Comparison of ENCODE assay signal across 14 cellular contexts in the genomic region with DNA sequence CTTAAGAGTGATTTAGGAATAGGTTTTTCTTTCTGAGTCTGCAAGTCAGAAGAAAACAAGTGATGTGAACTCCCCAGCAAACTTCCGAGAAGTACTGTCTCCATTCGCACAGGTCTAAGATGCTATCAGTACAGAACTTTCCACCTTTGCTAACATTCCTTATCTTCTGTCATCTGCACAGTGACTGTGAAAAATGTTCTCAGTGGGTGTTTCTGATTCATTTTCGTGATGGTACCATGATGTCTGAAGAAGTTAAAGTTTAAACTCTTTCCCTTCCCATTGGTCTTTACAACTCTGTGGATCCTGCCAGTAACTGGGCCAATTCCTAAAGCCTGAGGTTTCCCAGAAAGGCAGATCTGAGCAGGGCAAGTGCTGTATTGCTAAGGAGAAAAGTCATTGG.
DNase-seq lines count a peak whose midpoint lies in the region; ATAC-seq and TF ChIP-seq lines count a peak whose summit lies in the region.
"Had no signal": no experiment of that assay in that cellular context is flagged by ENCODE, and none has a peak within 500 bp of the region (broad histone marks: within the 10 kb centered on the region; RNA-seq: fewer than 3 reads in every experiment).

No MANE protein-coding gene starts in this region.

- H2BK20ac ChIP-seq in IMR-90 (ENCODE audit: low read depth, low read length), result peak overlapping the region; percentile 89

- no peaks in the 10 kb centered on the region for H3K9me2 ChIP-seq in SK-N-SH

- no peak for TF ChIP-seq RAD21 in SK-N-SH (IDR thresholded peaks at IDR 0.05; ENCODE audit: low read length)
- no peak for TF ChIP-seq RAD21 in IMR-90 (IDR thresholded peaks at IDR 0.05; ENCODE audit: low read length)

- H3K9me3 ChIP-seq in SK-N-SH (no peaks in the 10 kb centered on the region), IMR-90 (ENCODE audit: control insufficient read depth, insufficient read depth, low read length) (no peaks in the 10 kb centered on the region), mesenchymal stem cell (ENCODE audit: control insufficient read depth, low read length) (no peaks in the 10 kb centered on the region), trophoblast cell (ENCODE audit: insufficient read depth, low read depth, low read length) (no peaks in the 10 kb centered on the region), colonic mucosa (no peaks in the 10 kb centered on the region)
- H3K9me3 ChIP-seq: BLaER1 treated with 17β-estradiol and CSF1 and Interleukin-3, amounts not matched to agents 10 nM and 100 nM had no signal

- H4K8ac ChIP-seq in IMR-90 (ENCODE audit: low read depth in 2 of 2, low read length in 2 of 2) (peak overlapping the region; percentile 59 to 78), mesenchymal stem cell (ENCODE audit: low read length) (no peak overlapping the region), trophoblast cell (ENCODE audit: low read depth, low read length) (no peak overlapping the region)

- peaks cover 16% of the 10 kb centered on the region for H3F3A ChIP-seq in SK-N-SH (replicated peaks; ENCODE audit: insufficient read depth)

- peak overlapping the region; percentile 93 for H2BK15ac ChIP-seq in IMR-90 (ENCODE audit: low read depth, low read length)
- no peak overlapping the region for H2BK15ac ChIP-seq in mesenchymal stem cell (ENCODE audit: low read depth, poor library complexity, severe bottlenecking)

- CTCF ChIA-PET in SK-N-SH (lab: Yijun Ruan, JAX), result no interaction called here
- CTCF ChIA-PET in IMR-90 (lab: Yijun Ruan, JAX), result interaction anchor here (0.6 kb wide), 1 partner anchor 866 kb away, joined by 8 read pairs; no protein-coding TSS in a partner anchor

- intact Hi-C loops in IMR-90 (cut with micrococcal nuclease), result loop anchor here (10.0 kb wide), 1 partner anchor 691 kb away; no protein-coding TSS in a partner anchor
- intact Hi-C loops in colonic mucosa (cut with DNase I), result no loop called here

- H3K4ac ChIP-seq in IMR-90 (ENCODE audit: low read depth, low read length), result peak overlapping the region; percentile 66
- no peak overlapping the region for H3K4ac ChIP-seq in mesenchymal stem cell (ENCODE audit: low read depth in 1 of 2, low read length in 2 of 2)
- H3K4ac ChIP-seq in trophoblast cell (ENCODE audit: low read depth, low read length), result no peak overlapping the region

- H3K27me3 ChIP-seq in SK-N-SH (ENCODE audit: insufficient read depth) (no peaks in the 10 kb centered on the region), IMR-90 (ENCODE audit: control insufficient read depth, insufficient read depth, low read length) (no peaks in the 10 kb centered on the region), mesenchymal stem cell (ENCODE audit: control insufficient read depth in 1 of 2, insufficient read depth in 1 of 2, low read length in 2 of 2) (no peaks in the 10 kb centered on the region), trophoblast cell (ENCODE audit: insufficient read depth, low read length) (no peaks in the 10 kb centered on the region), colonic mucosa (no peaks in the 10 kb centered on the region)

- H2BK12ac ChIP-seq in mesenchymal stem cell (ENCODE audit: low read length in 2 of 2) (no peak overlapping the region), trophoblast cell (ENCODE audit: low read length) (no peak overlapping the region)

- H3K4me3 ChIP-seq in SK-N-SH (ENCODE audit: low read depth in 2 of 2, low read length in 1 of 2) (no peak overlapping the region), IMR-90 (ENCODE audit: insufficient read depth, low read depth, low read length) (no peak overlapping the region), mesenchymal stem cell (ENCODE audit: insufficient read depth in 1 of 2, low read depth in 1 of 2, low read length in 2 of 2) (no peak overlapping the region), trophoblast cell (ENCODE audit: low read depth, low read length) (no peak overlapping the region), colonic mucosa (no peak overlapping the region)
- H3K4me3 ChIP-seq: BLaER1 treated with 17β-estradiol and CSF1 and Interleukin-3, amounts not matched to agents 10 nM and 100 nM; GM23248 had no signal

- peak overlapping the region; percentile 73 for H2BK5ac ChIP-seq in IMR-90 (ENCODE audit: low read depth, low read length, poor library complexity, severe bottlenecking)
- H2BK5ac ChIP-seq in mesenchymal stem cell (ENCODE audit: low read depth, low read length, poor library complexity, severe bottlenecking), result no peak overlapping the region
- H2BK5ac ChIP-seq in trophoblast cell (ENCODE audit: low read depth, low read length, poor library complexity), result no peak overlapping the region

- no peak overlapping the region for H2AK9ac ChIP-seq in IMR-90 (replicated peaks; ENCODE audit: low read depth, low read length, poor library complexity)

- WGBS in SK-N-SH (ENCODE audit: low lambda C conversion rate), result 81% methylated on average over 3 of the region's 3 CpGs
- whole genome bisulfite sequencing in IMR-90 (ENCODE audit: extremely low coverage in 2 of 2, insufficient read length in 1 of 2), 2 experiments, result no CpG with 5 or more reads among the region's 3 CpGs
- 100% methylated on average over 1 of the region's 3 CpGs for WGBS in mesenchymal stem cell
- no CpG with 5 or more reads among the region's 3 CpGs for WGBS in trophoblast cell (ENCODE audit: extremely low coverage, insufficient coverage, insufficient read length)

- H4K12ac ChIP-seq in trophoblast cell (ENCODE audit: low read depth, low read length), result no peak overlapping the region

- no peak for TF ChIP-seq EP300 in SK-N-SH (IDR thresholded peaks at IDR 0.05; ENCODE audit: borderline replicate concordance in 1 of 2, low read depth in 1 of 2, low read length in 1 of 2)

- TF ChIP-seq CTCF in SK-N-SH (IDR thresholded peaks at IDR 0.05), result no peak
- TF ChIP-seq CTCF in IMR-90 (conservative IDR thresholded peaks at IDR 0.05; ENCODE audit: low read depth, low read length), result no peak
- TF ChIP-seq CTCF in colonic mucosa (IDR thresholded peaks at IDR 0.05), result no peak

- H2BK120ac ChIP-seq in IMR-90 (ENCODE audit: low read depth, low read length) (peak overlapping the region; percentile 91), mesenchymal stem cell (ENCODE audit: low read depth, low read length) (no peak overlapping the region), trophoblast cell (ENCODE audit: insufficient read depth, low read length, poor library complexity) (no peak overlapping the region)

- DNase-seq in SK-N-SH (no peak), IMR-90 (no peak), mesenchymal stem cell (no peak), trophoblast cell (peak; percentile 78 to 93), colonic mucosa (no peak), SHP77 treated with DMSO at 0.1 percent for 48 hours (lab: John Stamatoyannopoulos, UW) (no peak)
- DNase-seq: 8988T; CD8-positive, alpha-beta T cell; DMS 273 treated with DMSO at 0.1 percent for 48 hours; GM23248; HCEC 1CT had no signal

- H3K27ac ChIP-seq in SK-N-SH (ENCODE audit: low read depth in 2 of 2, low read length in 1 of 2) (0 out of 4 replicates have a peak overlapping the region, but pooled peaks of 1 of the 2 experiments have one; percentile 0), IMR-90 (ENCODE audit: insufficient read depth, low read length) (no peak overlapping the region), mesenchymal stem cell (ENCODE audit: low read length, poor library complexity, severe bottlenecking) (peak overlapping the region; percentile 53), trophoblast cell (ENCODE audit: low read depth, low read length) (peak overlapping the region; percentile 32), colonic mucosa (no peak overlapping the region)
- H3K27ac ChIP-seq: BLaER1 treated with 17β-estradiol and CSF1 and Interleukin-3, amounts not matched to agents 10 nM and 100 nM; GM23248 had no signal

- no peak for TF ChIP-seq POLR2A in IMR-90 (IDR thresholded peaks at IDR 0.05; ENCODE audit: low read depth, low read length)

- H4K20me1 ChIP-seq in SK-N-SH (ENCODE audit: insufficient read depth), result no peaks in the 10 kb centered on the region
- H4K20me1 ChIP-seq in IMR-90 (ENCODE audit: insufficient read depth, low read length), result no peaks in the 10 kb centered on the region

- H3K79me1 ChIP-seq in IMR-90 (ENCODE audit: low read depth in 1 of 2, low read length in 2 of 2) (no peaks in the 10 kb centered on the region), mesenchymal stem cell (replicated peaks; ENCODE audit: low read length, poor library complexity, severe bottlenecking) (no peaks in the 10 kb centered on the region), trophoblast cell (ENCODE audit: low read length) (peaks cover 5% of the 10 kb centered on the region)

- ATAC-seq in SK-N-SH treated with all-trans-retinoic acid at 6 μM for 48 hours (no peak), IMR-90 (ENCODE audit: low read depth) (no peak), HG02870 (IDR thresholded peaks at IDR 0.05; ENCODE audit: unreplicated experiment) (no peak)
- ATAC-seq: CD8-positive, alpha-beta T cell had no signal

- peak overlapping the region; percentile 92; the same call in 1 of the 2 replicates for H3K18ac ChIP-seq in IMR-90 (ENCODE audit: low read depth, low read length)
- H3K18ac ChIP-seq in mesenchymal stem cell (ENCODE audit: low read depth in 1 of 2, low read length in 2 of 2), result no peak overlapping the region
- H3K18ac ChIP-seq in trophoblast cell (ENCODE audit: low read length), result no peak overlapping the region

- H3K14ac ChIP-seq in IMR-90 (replicated peaks; ENCODE audit: low read depth, low read length) (peak overlapping the region; percentile 83), mesenchymal stem cell (ENCODE audit: low read length in 2 of 2) (no peak overlapping the region), trophoblast cell (ENCODE audit: low read length) (no peak overlapping the region)

- peak overlapping the region; percentile 73 for H4K5ac ChIP-seq in IMR-90 (ENCODE audit: low read depth, low read length)

- H2AFZ ChIP-seq in SK-N-SH (ENCODE audit: low read depth) (peak overlapping the region; percentile 5; the same call in 1 of the 2 replicates), IMR-90 (replicated peaks; ENCODE audit: low read length, poor library complexity) (peak overlapping the region; percentile 24), mesenchymal stem cell (ENCODE audit: low read depth, low read length) (no peak overlapping the region), trophoblast cell (ENCODE audit: insufficient read depth, low read length, poor library complexity) (no peak overlapping the region)
- H2AFZ ChIP-seq: GM23248 had no signal

- H3K79me2 ChIP-seq in SK-N-SH (ENCODE audit: insufficient read depth), result no peaks in the 10 kb centered on the region
- H3K79me2 ChIP-seq in trophoblast cell (ENCODE audit: control insufficient read depth, insufficient read depth, low read length, poor library complexity), result no peaks in the 10 kb centered on the region

- in situ Hi-C loops in IMR-90 (cut with MboI; ENCODE audit: low sequenced_read_pairs), result loop anchor here (10.0 kb wide), 1 partner anchor 229 kb away; the partner anchor contains the start of gene OSR1

- H3K9ac ChIP-seq in SK-N-SH (no peak overlapping the region), IMR-90 (ENCODE audit: low read depth, low read length) (no peak overlapping the region), mesenchymal stem cell (ENCODE audit: low read length) (no peak overlapping the region), trophoblast cell (ENCODE audit: low read length) (no peak overlapping the region), colonic mucosa (ENCODE audit: low read depth in 2 of 2, low read length in 2 of 2) (no peak overlapping the region)
- H3K9ac ChIP-seq: BLaER1 treated with 17β-estradiol and CSF1 and Interleukin-3, amounts not matched to agents 10 nM and 100 nM; GM23248 had no signal

- dilution Hi-C loops in IMR-90 (cut with HindIII; ENCODE audit: low sequenced_read_pairs, unreplicated experiment), result no loop called here

- H2AK5ac ChIP-seq in IMR-90 (ENCODE audit: low read depth, low read length) (peak overlapping the region; percentile 81), mesenchymal stem cell (ENCODE audit: low read length, severe bottlenecking) (no peak overlapping the region), trophoblast cell (ENCODE audit: low read length) (no peak overlapping the region)

- H3K4me1 ChIP-seq in SK-N-SH (ENCODE audit: control insufficient read depth in 1 of 2, insufficient read depth in 2 of 2, low read depth in 1 of 2, low read length in 1 of 2) (peaks cover 0 to 49% of the 10 kb centered on the region in 2 experiments; a peak in 3 of 4 replicates), IMR-90 (ENCODE audit: control insufficient read depth, insufficient read depth, low read length) (peaks cover 27% of the 10 kb centered on the region), mesenchymal stem cell (ENCODE audit: control insufficient read depth, insufficient read depth, low read depth, low read length) (peaks cover 17% of the 10 kb centered on the region), trophoblast cell (ENCODE audit: control insufficient read depth in 1 of 2, insufficient read depth in 2 of 2, low read length in 2 of 2) (peaks cover 9 to 20% of the 10 kb centered on the region in 2 experiments), colonic mucosa (no peaks in the 10 kb centered on the region)

- H3K36me3 ChIP-seq in SK-N-SH (replicated peaks in 1 of 2; ENCODE audit: control insufficient read depth in 1 of 2, insufficient read depth in 2 of 2, low read length in 1 of 2) (no peaks in the 10 kb centered on the region), IMR-90 (ENCODE audit: control insufficient read depth, insufficient read depth, low read length) (no peaks in the 10 kb centered on the region), mesenchymal stem cell (ENCODE audit: control insufficient read depth in 1 of 2, insufficient read depth in 2 of 2, low read depth in 1 of 2, low read length in 2 of 2) (no peaks in the 10 kb centered on the region), trophoblast cell (ENCODE audit: control insufficient read depth in 1 of 2, insufficient read depth in 2 of 2, low read length in 2 of 2) (no peaks in the 10 kb centered on the region), colonic mucosa (no peaks in the 10 kb centered on the region)
- H3K36me3 ChIP-seq: BLaER1 treated with 17β-estradiol and CSF1 and Interleukin-3, amounts not matched to agents 10 nM and 100 nM had no signal

- no peak overlapping the region; the same call in 1 of the 2 replicates for H3K4me2 ChIP-seq in SK-N-SH
- H3K4me2 ChIP-seq in IMR-90 (ENCODE audit: low read depth, low read length), result no peak overlapping the region
- no peak overlapping the region for H3K4me2 ChIP-seq in mesenchymal stem cell (ENCODE audit: low read length, poor library complexity, severe bottlenecking)
- no peak overlapping the region for H3K4me2 ChIP-seq in trophoblast cell (ENCODE audit: low read length)
- H3K4me2 ChIP-seq: BLaER1 treated with 17β-estradiol and CSF1 and Interleukin-3, amounts not matched to agents 10 nM and 100 nM had no signal

- POLR2A ChIA-PET in SK-N-SH (lab: Yijun Ruan, JAX) (no interaction called here), IMR-90 (lab: Charles Lee; ENCODE audit: unreplicated experiment) (no interaction called here)

- peak overlapping the region; percentile 72 for H4K91ac ChIP-seq in IMR-90 (ENCODE audit: insufficient read depth, low read depth, low read length)
- no peak overlapping the region for H4K91ac ChIP-seq in mesenchymal stem cell (ENCODE audit: low read length)
- H4K91ac ChIP-seq in trophoblast cell (ENCODE audit: low read depth, low read length), result no peak overlapping the region

- no TSS peak for BruUV-seq in IMR-90 (replicated peaks; lab: Mats Ljungman, UMichigan)

- peaks cover 16% of the 10 kb centered on the region for H3K9me1 ChIP-seq in IMR-90 (ENCODE audit: insufficient read depth, low read length)

- H3K23ac ChIP-seq in IMR-90 (ENCODE audit: low read depth, low read length) (peak overlapping the region; percentile 62), mesenchymal stem cell (ENCODE audit: low read length in 2 of 2) (no peak overlapping the region), trophoblast cell (ENCODE audit: low read length) (no peak overlapping the region)

- no peak overlapping the region; the same call in 1 of the 2 replicates for H3K56ac ChIP-seq in IMR-90 (ENCODE audit: extremely low read depth, insufficient read depth, low read length)

Comparison
In these comparisons a context has a peak if more than half of its experiments do, and no peak if none do; other contexts are left out.
1. DNase-seq: peak in trophoblast cell (2 of 2); none in SK-N-SH (single experiment), IMR-90 (single experiment), mesenchymal stem cell (single experiment), colonic mucosa (single experiment) and SHP77 treated with DMSO at 0.1 percent for 48 hours (single experiment).
2. H2AFZ ChIP-seq: peak in SK-N-SH (single experiment) and IMR-90 (single experiment); none in mesenchymal stem cell (single experiment) and trophoblast cell (single experiment).
3. H3K27ac ChIP-seq: peak in mesenchymal stem cell (single experiment) and trophoblast cell (single experiment); none in IMR-90 (single experiment) and colonic mucosa (single experiment).
4. H4K8ac ChIP-seq: peak in IMR-90 (2 of 2); none in mesenchymal stem cell (single experiment) and trophoblast cell (single experiment).